Comparison of ENCODE assay signal across 8 cellular contexts in genomic region chr11:64742940-64743590, GRCh38. TPM values are rescaled to one million over a fixed set of nuclear protein-coding genes. Genes with fewer than 3 reads are reported as not detected.
DNase-seq lines count a peak whose midpoint lies in the region; ATAC-seq, FAIRE-seq and TF ChIP-seq lines count a peak whose summit lies in the region.

No MANE protein-coding gene starts in this region.

- no peaks in the 10 kb centered on the region for H3K36me3 ChIP-seq in HUES64 (ENCODE audit: insufficient read depth, low read length)
- H3K36me3 ChIP-seq in WERI-Rb-1: no peaks in the 10 kb centered on the region
- H3K36me3 ChIP-seq in bronchial epithelial cell (ENCODE audit: control insufficient read depth, insufficient read depth, low read length): no peaks in the 10 kb centered on the region
- H3K36me3 ChIP-seq in kidney epithelial cell (ENCODE audit: control insufficient read depth, insufficient read depth, low read length): no peaks in the 10 kb centered on the region

- H3K9me3 ChIP-seq in HUES64 (ENCODE audit: insufficient read depth, low read depth, low read length) (no peaks in the 10 kb centered on the region), WERI-Rb-1 (ENCODE audit: severe bottlenecking) (no peaks in the 10 kb centered on the region)

- ATAC-seq in GM21528 (IDR thresholded peaks at IDR 0.05; ENCODE audit: low FRiP score, unreplicated experiment): no peak

- WGBS in HUES64: 2% methylated on average over 53 of the region's 53 CpGs

- TF ChIP-seq CTCF in WERI-Rb-1 (IDR thresholded peaks at IDR 0.05; ENCODE audit: low read depth, low read length) (peak; percentile 81), bronchial epithelial cell (IDR thresholded peaks at IDR 0.05; ENCODE audit: insufficient read depth, low read length, severe bottlenecking) (peak; percentile 88), kidney epithelial cell (IDR thresholded peaks at IDR 0.05; ENCODE audit: insufficient read depth, low read length, poor library complexity, severe bottlenecking) (peak; percentile 68)

- no peak overlapping the region for H3K9ac ChIP-seq in HUES64 (ENCODE audit: low read depth, low read length)

- H3K27me3 ChIP-seq in HUES64 (ENCODE audit: insufficient read depth, low read length): peaks cover 54% of the 10 kb centered on the region
- peaks cover 21% of the 10 kb centered on the region for H3K27me3 ChIP-seq in WERI-Rb-1 (ENCODE audit: insufficient read depth, low read depth, severe bottlenecking)
- peaks cover 43% of the 10 kb centered on the region for H3K27me3 ChIP-seq in bronchial epithelial cell (ENCODE audit: control insufficient read depth, insufficient read depth, low read length)
- peaks cover 79% of the 10 kb centered on the region for H3K27me3 ChIP-seq in kidney epithelial cell (ENCODE audit: control insufficient read depth, insufficient read depth, low read length)

- H3K4me1 ChIP-seq in HUES64 (ENCODE audit: insufficient read depth, low read length): peaks cover 16% of the 10 kb centered on the region; the same call in 1 of the 2 replicates

- H3K27ac ChIP-seq in HUES64 (ENCODE audit: low read depth, low read length) (no peak overlapping the region), WERI-Rb-1 (no peak overlapping the region)

- FAIRE-seq in bronchial epithelial cell (lab: Jason Lieb, UNC): no peak

- H3K4me3 ChIP-seq in HUES64 (ENCODE audit: low read length) (peak overlapping the region; percentile 70), WERI-Rb-1 (ENCODE audit: low read depth, low read length) (peak overlapping the region; percentile 38), bronchial epithelial cell (ENCODE audit: low read depth, low read length) (peak overlapping the region; percentile 27), kidney epithelial cell (ENCODE audit: low read depth, low read length) (peak overlapping the region; percentile 14)

- peak; percentile 24 for DNase-seq in DMS53 treated with DMSO at 0.1 percent for 48 hours (lab: John Stamatoyannopoulos, UW; ENCODE audit: unreplicated experiment)
- peak; percentile 49 for DNase-seq in WERI-Rb-1
- no peak for DNase-seq in bronchial epithelial cell (ENCODE audit: low read depth)
- DNase-seq in kidney epithelial cell (ENCODE audit: low read depth): no peak
- DNase-seq in stimulated activated CD4-positive, alpha-beta T cell treated with anti-CD3 and anti-CD28 coated beads, Interleukin-1b, Interleukin-23, amount 100 ng/mL, for 4 hours (ENCODE audit: low read depth in 2 of 2): peak; percentile 70 to 78
- DNase-seq in SHP77 (lab: John Stamatoyannopoulos, UW): no peak

RNA-seq across cellular contexts. Expression of gene RASGRP2, which starts 0.9 kb away (rescaled TPM):
- polyA plus RNA-seq in HUES64 (2013, experiment 1 of 2): 17.1 TPM
- 13.6 TPM for polyA plus RNA-seq in HUES64 (2013, experiment 2 of 2)
- total RNA-seq in bronchial epithelial cell: not detected in 2 replicates
- 0.41 and 0.96 TPM in 2 replicates for total RNA-seq in kidney epithelial cell

RNA-seq across cellular contexts. Expression of gene PYGM, which starts 16.7 kb away (rescaled TPM):
- 2.8 TPM for polyA plus RNA-seq in HUES64 (2013, experiment 1 of 2)
- polyA plus RNA-seq in HUES64 (2013, experiment 2 of 2): 2.5 TPM
- total RNA-seq in bronchial epithelial cell (0.26 and 0.51 TPM in 2 replicates), kidney epithelial cell (0.17 and 0.27 TPM in 2 replicates)

RNA-seq across cellular contexts. Expression of gene NRXN2, which starts 20.1 kb away (rescaled TPM):
- polyA plus RNA-seq in HUES64 (2013, experiment 1 of 2): 6.2 TPM
- 8.9 TPM for polyA plus RNA-seq in HUES64 (2013, experiment 2 of 2)
- total RNA-seq in bronchial epithelial cell (under 0.01 TPM in 1 of 2 replicates, not detected in the other), kidney epithelial cell (not detected in 2 replicates)

RNA-seq across cellular contexts. Expression of gene SF1, which starts 35.3 kb away (rescaled TPM):
- polyA plus RNA-seq in HUES64 (2013, experiment 1 of 2): 208 TPM
- 212 TPM for polyA plus RNA-seq in HUES64 (2013, experiment 2 of 2)
- 44.5 and 59.3 TPM in 2 replicates for total RNA-seq in bronchial epithelial cell
- total RNA-seq in kidney epithelial cell: 194 and 216 TPM in 2 replicates

RNA-seq across cellular contexts. Expression of gene MAP4K2, which starts 59.9 kb away (rescaled TPM):
- 14.1 TPM for polyA plus RNA-seq in HUES64 (2013, experiment 1 of 2)
- 16.9 TPM for polyA plus RNA-seq in HUES64 (2013, experiment 2 of 2)
- 6.8 and 7.0 TPM in 2 replicates for total RNA-seq in bronchial epithelial cell
- total RNA-seq in kidney epithelial cell: 33.2 and 40.6 TPM in 2 replicates

Comparison
In these comparisons a context has a peak if more than half of its experiments do, and no peak if none do; other contexts are left out.
1. DNase-seq: peak in DMS53 treated with DMSO at 0.1 percent for 48 hours (single experiment), WERI-Rb-1 (single experiment) and stimulated activated CD4-positive, alpha-beta T cell treated with anti-CD3 and anti-CD28 coated beads, Interleukin-1b, Interleukin-23, amount 100 ng/mL, for 4 hours (2 of 2); none in bronchial epithelial cell (single experiment), kidney epithelial cell (single experiment) and SHP77 (0 of 2).
2. H3K4me3 ChIP-seq: peak in every context shown above with its lines; median percentile 70 in HUES64; 38 in WERI-Rb-1; 27 in bronchial epithelial cell; 14 in kidney epithelial cell.
3. Peak in every context shown above with its lines, with median percentiles within 50 percentile points of each other: CTCF ChIP-seq.